1 cellular context compared by ENCODE assay signal in genomic region chr15:90181781-90182180, GRCh38.
TF ChIP-seq lines count a peak whose summit lies in the region.

No MANE protein-coding gene starts in this region.

TF ChIP-seq in A549, 52 proteins besides CTCF, POLR2A, EP300 and RAD21 (continued from another document):
- TF ChIP-seq E2F6 (IDR thresholded peaks at IDR 0.05; ENCODE audit: borderline replicate concordance, low read depth) (no peak), REST (IDR thresholded peaks at IDR 0.05) (no peak), GATA3 (IDR thresholded peaks at IDR 0.05; ENCODE audit: borderline replicate concordance) (no peak), HMGXB4 (CRISPR knock-in tag; IDR thresholded peaks at IDR 0.05; ENCODE audit: borderline replicate concordance) (no peak), CHD4 (IDR thresholded peaks at IDR 0.05; ENCODE audit: borderline replicate concordance) (no peak), EHMT2 (IDR thresholded peaks at IDR 0.05; ENCODE audit: low read depth) (no peak), SMC3 (IDR thresholded peaks at IDR 0.05) (no peak), KDM5A (IDR thresholded peaks at IDR 0.05) (no peak), NR3C1 (IDR thresholded peaks at IDR 0.05) (no peak), NPAS2 (CRISPR knock-in tag; IDR thresholded peaks at IDR 0.05; ENCODE audit: borderline replicate concordance) (no peak), MYC (IDR thresholded peaks at IDR 0.05; ENCODE audit: borderline replicate concordance, low read length) (no peak), JUNB (IDR thresholded peaks at IDR 0.05) (no peak), HEYL (CRISPR knock-in tag; IDR thresholded peaks at IDR 0.05) (no peak), JUN (IDR thresholded peaks at IDR 0.05) (no peak), MAZ (IDR thresholded peaks at IDR 0.05; ENCODE audit: borderline replicate concordance, low read depth, low read length) (no peak), SREBF2 (IDR thresholded peaks at IDR 0.05) (no peak)
- TF ChIP-seq, protein P1, sequence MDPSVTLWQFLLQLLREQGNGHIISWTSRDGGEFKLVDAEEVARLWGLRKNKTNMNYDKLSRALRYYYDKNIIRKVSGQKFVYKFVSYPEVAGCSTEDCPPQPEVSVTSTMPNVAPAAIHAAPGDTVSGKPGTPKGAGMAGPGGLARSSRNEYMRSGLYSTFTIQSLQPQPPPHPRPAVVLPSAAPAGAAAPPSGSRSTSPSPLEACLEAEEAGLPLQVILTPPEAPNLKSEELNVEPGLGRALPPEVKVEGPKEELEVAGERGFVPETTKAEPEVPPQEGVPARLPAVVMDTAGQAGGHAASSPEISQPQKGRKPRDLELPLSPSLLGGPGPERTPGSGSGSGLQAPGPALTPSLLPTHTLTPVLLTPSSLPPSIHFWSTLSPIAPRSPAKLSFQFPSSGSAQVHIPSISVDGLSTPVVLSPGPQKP (IDR thresholded peaks at IDR 0.05; ENCODE audit: low read depth, low read length): no peak
